1 cellular context compared by ENCODE assay signal in genomic region chr14:104816678-104816945, GRCh38.
TF ChIP-seq lines count a peak whose summit lies in the region.

No MANE protein-coding gene starts in this region.

TF ChIP-seq in H1, 55 proteins besides CTCF, POLR2A, EP300 and RAD21:
- TF ChIP-seq GABPA (IDR thresholded peaks at IDR 0.05; ENCODE audit: borderline replicate concordance, insufficient read depth, low read length) (no peak), SUZ12 (IDR thresholded peaks at IDR 0.05; ENCODE audit: low read length) (no peak), CHD1 (IDR thresholded peaks at IDR 0.05; ENCODE audit: low read depth, low read length) (no peak), EZH2 (IDR thresholded peaks at IDR 0.05; ENCODE audit: low read depth, low read length, severe bottlenecking) (peak; percentile 14)
TF ChIP-seq in H1: peak in this region for 1.
